In the genomic region with DNA sequence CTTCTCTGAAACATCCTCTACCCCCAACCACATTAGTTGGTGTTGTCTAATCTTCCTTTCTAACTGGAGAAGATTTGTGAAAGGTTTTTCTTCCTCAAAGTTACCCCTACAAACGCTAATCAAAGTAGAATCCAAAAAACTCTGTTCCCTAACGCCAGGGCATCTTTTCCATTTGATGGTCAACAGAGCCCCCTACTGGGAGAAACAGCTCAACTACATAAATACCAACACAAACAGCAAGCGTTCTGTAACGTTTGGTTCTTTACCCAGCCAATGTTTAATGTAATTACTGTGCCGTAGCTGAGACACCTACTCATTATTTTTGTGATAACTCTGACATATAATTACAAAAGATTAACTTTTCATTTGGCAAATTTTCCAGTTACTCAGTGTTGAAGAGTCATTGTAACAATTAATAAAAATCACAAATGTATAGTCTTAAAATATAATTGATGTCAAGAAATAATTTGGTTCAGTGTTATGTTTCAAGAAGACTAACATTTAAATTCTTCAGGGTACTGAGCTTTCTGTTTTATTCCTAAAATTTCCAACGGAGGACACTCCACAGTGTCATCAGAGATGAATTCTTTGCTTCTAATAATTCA, we compare ENCODE assay signal across 8 cellular contexts.
DNase-seq lines count a peak whose midpoint lies in the region; ATAC-seq and TF ChIP-seq lines count a peak whose summit lies in the region.

No MANE protein-coding gene starts in this region.

- TF ChIP-seq CTCF in AG09309 (IDR thresholded peaks at IDR 0.05; ENCODE audit: control insufficient read depth, insufficient read depth, low read depth, low read length, missing control alignments) = peak; percentile 70
- peak; percentile 49; the same call in 1 of the 2 replicates for TF ChIP-seq CTCF in GM12875 (IDR thresholded peaks at IDR 0.05; ENCODE audit: borderline replicate concordance, insufficient read depth, low read depth, low read length)
- peak; percentile 64 for TF ChIP-seq CTCF in WI38 (IDR thresholded peaks at IDR 0.05; ENCODE audit: low read depth, low read length)
- peak; percentile 85 for TF ChIP-seq CTCF in glutamatergic neuron (IDR thresholded peaks at IDR 0.05; ENCODE audit: partially characterized antibody, unreplicated experiment)
- peak; percentile 94 for TF ChIP-seq CTCF in progenitor cell of endocrine pancreas (IDR thresholded peaks at IDR 0.05; ENCODE audit: unreplicated experiment)

- no peaks in the 10 kb centered on the region for H3K4me1 Mint-ChIP-seq in glutamatergic neuron (ENCODE audit: low read depth, unreplicated experiment)
- no peaks in the 10 kb centered on the region for H3K4me1 Mint-ChIP-seq in progenitor cell of endocrine pancreas (ENCODE audit: low read depth)

- H3K27me3 Mint-ChIP-seq in glutamatergic neuron (ENCODE audit: unreplicated experiment) (peaks cover 2% of the 10 kb centered on the region), progenitor cell of endocrine pancreas (no peaks in the 10 kb centered on the region)

- peak; percentile 80 for ATAC-seq in HG02870 (IDR thresholded peaks at IDR 0.05; ENCODE audit: unreplicated experiment)
- ATAC-seq in GM21447 (IDR thresholded peaks at IDR 0.05; ENCODE audit: unreplicated experiment) = no peak

- no peak overlapping the region for H3K4me3 Mint-ChIP-seq in glutamatergic neuron (ENCODE audit: unreplicated experiment)
- no peak overlapping the region for H3K4me3 Mint-ChIP-seq in progenitor cell of endocrine pancreas (ENCODE audit: low read depth)

- no peaks in the 10 kb centered on the region for H3K36me3 Mint-ChIP-seq in glutamatergic neuron (ENCODE audit: unreplicated experiment)
- H3K36me3 Mint-ChIP-seq in progenitor cell of endocrine pancreas (ENCODE audit: insufficient read depth) = no peaks in the 10 kb centered on the region

- H3K4me3 ChIP-seq in AG09309 (ENCODE audit: control insufficient read depth, low read depth, low read length) = no peak overlapping the region
- no peak overlapping the region for H3K4me3 ChIP-seq in GM12875 (ENCODE audit: low read depth, low read length)
- H3K4me3 ChIP-seq in WI38 (ENCODE audit: low read depth, low read length) = no peak overlapping the region

- no peak for DNase-seq in AG09309 (ENCODE audit: low read depth)
- peak; percentile 65 for DNase-seq in NCI-H1694 treated with DMSO at 0.1 percent for 48 hours (lab: John Stamatoyannopoulos, UW)
- no peak for DNase-seq in glutamatergic neuron
- DNase-seq in progenitor cell of endocrine pancreas (ENCODE audit: low spot score, unreplicated experiment) = peak; percentile 47

- no peak overlapping the region for H3K27ac Mint-ChIP-seq in glutamatergic neuron (ENCODE audit: unreplicated experiment)
- no peak overlapping the region for H3K27ac Mint-ChIP-seq in progenitor cell of endocrine pancreas

- H3K9me3 Mint-ChIP-seq in glutamatergic neuron (ENCODE audit: unreplicated experiment) (no peaks in the 10 kb centered on the region), progenitor cell of endocrine pancreas (ENCODE audit: low read depth) (no peaks in the 10 kb centered on the region)

Comparison
In these comparisons a context has a peak if more than half of its experiments do, and no peak if none do; other contexts are left out.
1. DNase-seq: peak in NCI-H1694 treated with DMSO at 0.1 percent for 48 hours (single experiment) and progenitor cell of endocrine pancreas (single experiment); none in AG09309 (single experiment) and glutamatergic neuron (single experiment).
2. Peak in every context shown above with its lines, with median percentiles within 50 percentile points of each other: CTCF ChIP-seq.